In the genomic region with DNA sequence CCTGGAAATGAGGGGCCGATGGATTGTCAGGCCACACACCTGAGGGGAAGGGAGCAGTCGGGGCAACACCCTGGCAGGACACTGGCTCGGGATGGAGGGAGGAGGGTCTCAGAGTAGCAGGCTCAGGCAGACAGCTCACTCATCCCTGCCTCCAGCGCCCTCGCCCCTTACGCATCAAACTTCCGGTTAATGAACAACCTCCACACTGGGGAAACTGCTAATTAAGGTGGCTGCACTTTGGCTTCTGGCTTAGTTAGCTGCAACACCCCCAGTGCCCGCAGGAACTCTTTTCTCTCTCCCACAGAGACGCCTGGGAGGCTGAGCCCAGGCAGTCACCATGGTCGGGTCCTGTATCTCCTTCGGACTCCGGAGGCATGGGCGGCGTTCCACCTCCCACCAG, we compare ENCODE assay signal across 36 cellular contexts. TPM values are rescaled to one million over a fixed set of nuclear protein-coding genes. Genes with fewer than 3 reads are reported as not detected.
"Had no signal": no experiment of that assay in that cellular context is flagged by ENCODE, and none has a peak within 500 bp of the region (broad histone marks: within the 10 kb centered on the region; RNA-seq: fewer than 3 reads in every experiment).

No MANE protein-coding gene starts in this region.

- H3K4me1 ChIP-seq: foreskin keratinocyte had no signal

- H3K4me3 Mint-ChIP-seq: activated B cell treated with CpG ODN at 0.5 μM for 24 hours; activated CD8-positive, alpha-beta T cell treated with anti-CD3 and anti-CD28 coated beads for 36 hours; activated naive CD8-positive, alpha-beta T cell; activated T-cell treated with anti-CD3 and anti-CD28 coated beads, Interleukin-2, amount 50 U/mL, for 4 hours; activated T-helper 17 cell treated with anti-CD3 and anti-CD28 coated beads, Interleukin-2, amount 50 U/mL, for 72 hours; central memory CD8-positive, alpha-beta T cell; effector memory CD8-positive, alpha-beta T cell; T-cell; T-helper 1 cell treated with Interleukin-12 subunit alpha and Interleukin-12 subunit beta and Interleukin-4 antibody, amounts not matched to agents 30 μg/mL and 1 μg/mL, for 36 hours; T-helper 2 cell treated with Interferon-gamma antibody and Interleukin-4, amounts not matched to agents 5 μg/mL and 100 μg/mL, for 36 hours had no signal

- H3K4me1 Mint-ChIP-seq: activated B cell treated with CpG ODN at 0.5 μM for 24 hours; activated T-helper 17 cell treated with anti-CD3 and anti-CD28 coated beads, Interleukin-2, amount 50 U/mL, for 72 hours; central memory CD8-positive, alpha-beta T cell; T-cell had no signal

- H3K9me3 Mint-ChIP-seq: activated B cell treated with CpG ODN at 0.5 μM for 24 hours; activated CD8-positive, alpha-beta T cell treated with anti-CD3 and anti-CD28 coated beads for 36 hours; activated T-cell treated with anti-CD3 and anti-CD28 coated beads, Interleukin-2, amount 50 U/mL, for 4 hours; activated T-helper 17 cell treated with anti-CD3 and anti-CD28 coated beads, Interleukin-2, amount 50 U/mL, for 72 hours; central memory CD8-positive, alpha-beta T cell; effector memory CD8-positive, alpha-beta T cell; T-cell; T-helper 1 cell treated with Interleukin-12 subunit alpha and Interleukin-12 subunit beta and Interleukin-4 antibody, amounts not matched to agents 30 μg/mL and 1 μg/mL, for 36 hours; T-helper 2 cell treated with Interferon-gamma antibody and Interleukin-4, amounts not matched to agents 5 μg/mL and 100 μg/mL, for 36 hours had no signal

- H3K36me3 Mint-ChIP-seq: activated naive CD8-positive, alpha-beta T cell; T-cell had no signal

- H3K27ac Mint-ChIP-seq: activated B cell treated with CpG ODN at 0.5 μM for 24 hours; activated CD8-positive, alpha-beta T cell treated with anti-CD3 and anti-CD28 coated beads for 36 hours; activated naive CD8-positive, alpha-beta T cell; activated T-helper 17 cell treated with anti-CD3 and anti-CD28 coated beads, Interleukin-2, amount 50 U/mL, for 72 hours; effector memory CD8-positive, alpha-beta T cell; T-cell; T-helper 1 cell treated with Interleukin-12 subunit alpha and Interleukin-12 subunit beta and Interleukin-4 antibody, amounts not matched to agents 30 μg/mL and 1 μg/mL, for 36 hours; T-helper 2 cell treated with Interferon-gamma antibody and Interleukin-4, amounts not matched to agents 5 μg/mL and 100 μg/mL, for 36 hours had no signal

- DNase-seq: activated B cell treated with CpG ODN at 0.5 μM for 24 hours; activated CD4-positive, alpha-beta T cell treated with anti-CD3 and anti-CD28 coated beads for 48 hours; activated CD4-positive, alpha-beta T cell treated with anti-CD3 and anti-CD28 coated beads, Interleukin-2, amount 50 U/mL, for 1 hour; activated CD4-positive, alpha-beta T cell treated with anti-CD3 and anti-CD28 coated beads, Interleukin-2, amount 50 U/mL, for 48 hours; activated CD8-positive, alpha-beta memory T cell treated with anti-CD3 and anti-CD28 coated beads for 24 hours; activated CD8-positive, alpha-beta T cell treated with anti-CD3 and anti-CD28 coated beads for 36 hours; activated effector memory CD4-positive, alpha-beta T cell treated with Interleukin-2 at 50 U/mL for 16 hours; activated gamma-delta T cell treated with Interleukin-2 at 50 U/mL for 16 hours; activated naive CD4-positive, alpha-beta T cell treated with anti-CD3 and anti-CD28 coated beads, Interleukin-2, amount 50 U/mL, for 16 hours; activated naive CD4-positive, alpha-beta T cell treated with Interleukin-2 at 50 U/mL for 16 hours; activated T-cell treated with anti-CD3 and anti-CD28 coated beads, Interleukin-2, amount 50 U/mL, for 4 hours; amniotic stem cell; anterior cingulate cortex; brain microvascular endothelial cell; cortex of kidney; dermis blood vessel endothelial cell; effector CD4-positive, alpha-beta T cell; effector memory CD8-positive, alpha-beta T cell; erythroblast; foreskin keratinocyte; gastrocnemius medialis; glutamatergic neuron; T-cell; T1000; WERI-Rb-1 had no signal

- FAIRE-seq: astrocyte, bronchial epithelial cell, colon had no signal

- H3K36me3 ChIP-seq: brain microvascular endothelial cell, esophagus muscularis mucosa, gastrocnemius medialis, WERI-Rb-1 had no signal

- H3K4me3 ChIP-seq: esophagus muscularis mucosa, gastrocnemius medialis had no signal

- H3K9me3 ChIP-seq: esophagus muscularis mucosa, gastrocnemius medialis had no signal

- ATAC-seq: activated CD4-positive, CD25-positive, alpha-beta regulatory T cell treated with anti-CD3 and anti-CD28 coated beads, Interleukin-2, amount 50 U/mL, for 24 hours; activated CD8-positive, alpha-beta T cell treated with anti-CD3 and anti-CD28 coated beads for 36 hours; activated T-cell treated with anti-CD3 and anti-CD28 coated beads, Interleukin-2, amount 50 U/mL, for 4 hours; activated T-helper 17 cell treated with anti-CD3 and anti-CD28 coated beads, Interleukin-2, amount 50 U/mL, for 72 hours; effector memory CD8-positive, alpha-beta T cell; foreskin keratinocyte; gastrocnemius medialis; T-cell had no signal

- H3K27ac ChIP-seq: brain microvascular endothelial cell, esophagus muscularis mucosa, foreskin keratinocyte, gastrocnemius medialis, WERI-Rb-1 had no signal

RNA-seq across cellular contexts. Expression of a gene that starts 13.4 kb away (rescaled TPM):
- total RNA-seq: activated B cell treated with CpG ODN at 0.5 μM for 24 hours; activated CD8-positive, alpha-beta T cell treated with anti-CD3 and anti-CD28 coated beads for 36 hours; activated T-cell treated with anti-CD3 and anti-CD28 coated beads, Interleukin-2, amount 50 U/mL, for 4 hours; activated T-helper 17 cell treated with anti-CD3 and anti-CD28 coated beads, Interleukin-2, amount 50 U/mL, for 72 hours; bronchial epithelial cell; dermis blood vessel endothelial cell; esophagus muscularis mucosa; foreskin keratinocyte; gastrocnemius medialis; T-cell had no signal
- polyA plus RNA-seq: adipose tissue, foreskin keratinocyte had no signal
